1 cellular context compared by ENCODE assay signal in the genomic region with DNA sequence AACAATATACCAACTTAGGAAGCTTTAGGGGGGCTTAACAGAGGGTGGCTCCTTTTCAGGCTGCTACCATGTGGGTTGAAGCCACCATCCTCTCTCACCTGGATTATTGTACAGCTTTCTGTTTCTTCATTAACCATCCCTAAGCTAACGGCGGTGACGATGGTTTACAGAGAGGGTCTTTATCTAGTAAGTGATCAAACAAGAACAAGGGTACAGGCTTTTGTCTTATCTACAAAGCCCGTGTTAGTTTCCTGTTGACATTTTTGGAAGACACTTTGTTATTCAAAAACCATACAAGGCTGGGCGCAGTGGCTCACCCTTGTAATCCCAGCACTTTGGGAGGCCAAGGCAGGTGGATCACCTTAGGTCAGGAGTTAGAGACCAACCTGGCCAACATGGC.
TF ChIP-seq lines count a peak whose summit lies in the region.

No MANE protein-coding gene starts in this region.

TF ChIP-seq in HepG2, 621 proteins besides CTCF, POLR2A, EP300 and RAD21 (continued from another document and continues in another):
- TF ChIP-seq, protein P1, sequence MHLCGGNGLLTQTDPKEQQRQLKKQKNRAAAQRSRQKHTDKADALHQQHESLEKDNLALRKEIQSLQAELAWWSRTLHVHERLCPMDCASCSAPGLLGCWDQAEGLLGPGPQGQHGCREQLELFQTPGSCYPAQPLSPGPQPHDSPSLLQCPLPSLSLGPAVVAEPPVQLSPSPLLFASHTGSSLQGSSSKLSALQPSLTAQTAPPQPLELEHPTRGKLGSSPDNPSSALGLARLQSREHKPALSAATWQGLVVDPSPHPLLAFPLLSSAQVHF (CRISPR knock-in tag; IDR thresholded peaks at IDR 0.05), result no peak
- no peak for TF ChIP-seq MAFG (CRISPR knock-in tag; IDR thresholded peaks at IDR 0.05)
- no peak for TF ChIP-seq HOXA7 (CRISPR knock-in tag; IDR thresholded peaks at IDR 0.05)
- TF ChIP-seq TBL1XR1 (IDR thresholded peaks at IDR 0.05; ENCODE audit: borderline replicate concordance, low read length, partially characterized antibody), result no peak
- TF ChIP-seq, protein P2, sequence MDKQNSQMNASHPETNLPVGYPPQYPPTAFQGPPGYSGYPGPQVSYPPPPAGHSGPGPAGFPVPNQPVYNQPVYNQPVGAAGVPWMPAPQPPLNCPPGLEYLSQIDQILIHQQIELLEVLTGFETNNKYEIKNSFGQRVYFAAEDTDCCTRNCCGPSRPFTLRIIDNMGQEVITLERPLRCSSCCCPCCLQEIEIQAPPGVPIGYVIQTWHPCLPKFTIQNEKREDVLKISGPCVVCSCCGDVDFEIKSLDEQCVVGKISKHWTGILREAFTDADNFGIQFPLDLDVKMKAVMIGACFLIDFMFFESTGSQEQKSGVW (CRISPR knock-in tag; IDR thresholded peaks at IDR 0.05; ENCODE audit: borderline replicate concordance), result no peak
- no peak for TF ChIP-seq JUN (CRISPR knock-in tag; IDR thresholded peaks at IDR 0.05)
- TF ChIP-seq ZHX1 (CRISPR knock-in tag; IDR thresholded peaks at IDR 0.05; ENCODE audit: low read depth), result no peak
- no peak for TF ChIP-seq ZNF281 (CRISPR knock-in tag; IDR thresholded peaks at IDR 0.05; ENCODE audit: borderline replicate concordance)
- no peak for TF ChIP-seq ZBED4 (CRISPR knock-in tag; IDR thresholded peaks at IDR 0.05; ENCODE audit: borderline replicate concordance)
- TF ChIP-seq NFATC3 (CRISPR knock-in tag; IDR thresholded peaks at IDR 0.05), result no peak
- TF ChIP-seq ZNF564 (CRISPR knock-in tag; IDR thresholded peaks at IDR 0.05), result no peak
- TF ChIP-seq MBD4 (IDR thresholded peaks at IDR 0.05; ENCODE audit: borderline replicate concordance, low read length), result no peak
- no peak for TF ChIP-seq ZNF776 (CRISPR knock-in tag; IDR thresholded peaks at IDR 0.05)
- no peak for TF ChIP-seq ZBTB7A (CRISPR knock-in tag; IDR thresholded peaks at IDR 0.05)
- TF ChIP-seq SOX5 (CRISPR knock-in tag; IDR thresholded peaks at IDR 0.05; ENCODE audit: borderline replicate concordance), result peak; percentile 80
- TF ChIP-seq SOX13 (IDR thresholded peaks at IDR 0.05), result no peak
- TF ChIP-seq SOX13 (CRISPR knock-in tag; conservative IDR thresholded peaks at IDR 0.05 in 1 of 2, IDR thresholded peaks at IDR 0.05 in 1 of 2), result peak in 1 of 2 experiments; percentile 81; a peak in 2 of 4 replicates
- TF ChIP-seq REXO4 (CRISPR knock-in tag; IDR thresholded peaks at IDR 0.05; ENCODE audit: borderline replicate concordance), result no peak
- no peak for TF ChIP-seq ZNF841 (CRISPR knock-in tag; IDR thresholded peaks at IDR 0.05; ENCODE audit: borderline replicate concordance)
- no peak for TF ChIP-seq HOXD1 (CRISPR knock-in tag; IDR thresholded peaks at IDR 0.05)
- TF ChIP-seq TCF12 (IDR thresholded peaks at IDR 0.05), result no peak
- TF ChIP-seq TCF12 (CRISPR knock-in tag; IDR thresholded peaks at IDR 0.05), result no peak
- no peak for TF ChIP-seq SAFB2 (CRISPR knock-in tag; IDR thresholded peaks at IDR 0.05; ENCODE audit: borderline replicate concordance, low read depth)
- no peak; the same call in 1 of the 2 replicates for TF ChIP-seq BCL6 (CRISPR knock-in tag; IDR thresholded peaks at IDR 0.05)
- TF ChIP-seq NCOA5 (CRISPR knock-in tag; IDR thresholded peaks at IDR 0.05), result no peak
- no peak for TF ChIP-seq KLF13 (CRISPR knock-in tag; IDR thresholded peaks at IDR 0.05)
- TF ChIP-seq FOXA3 (CRISPR knock-in tag; IDR thresholded peaks at IDR 0.05), result peak; percentile 35; the same call in 1 of the 2 replicates
- no peak for TF ChIP-seq SSRP1 (CRISPR knock-in tag; IDR thresholded peaks at IDR 0.05)
- 0 out of 2 replicates have a peak, but pooled peaks have one; percentile 57 for TF ChIP-seq TCF7 (IDR thresholded peaks at IDR 0.05; ENCODE audit: low read depth)
- TF ChIP-seq, protein P3, sequence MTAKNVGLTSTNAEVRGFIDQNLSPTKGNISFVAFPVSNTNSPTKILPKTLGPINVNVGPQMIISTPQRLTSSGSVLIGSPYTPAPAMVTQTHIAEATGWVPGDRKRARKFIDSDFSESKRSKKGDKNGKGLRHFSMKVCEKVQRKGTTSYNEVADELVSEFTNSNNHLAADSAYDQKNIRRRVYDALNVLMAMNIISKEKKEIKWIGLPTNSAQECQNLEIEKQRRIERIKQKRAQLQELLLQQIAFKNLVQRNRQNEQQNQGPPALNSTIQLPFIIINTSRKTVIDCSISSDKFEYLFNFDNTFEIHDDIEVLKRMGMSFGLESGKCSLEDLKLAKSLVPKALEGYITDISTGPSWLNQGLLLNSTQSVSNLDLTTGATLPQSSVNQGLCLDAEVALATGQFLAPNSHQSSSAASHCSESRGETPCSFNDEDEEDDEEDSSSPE (CRISPR knock-in tag; IDR thresholded peaks at IDR 0.05), result no peak
- no peak for TF ChIP-seq ZNF816 (CRISPR knock-in tag; IDR thresholded peaks at IDR 0.05; ENCODE audit: borderline replicate concordance)
- TF ChIP-seq, protein P4, sequence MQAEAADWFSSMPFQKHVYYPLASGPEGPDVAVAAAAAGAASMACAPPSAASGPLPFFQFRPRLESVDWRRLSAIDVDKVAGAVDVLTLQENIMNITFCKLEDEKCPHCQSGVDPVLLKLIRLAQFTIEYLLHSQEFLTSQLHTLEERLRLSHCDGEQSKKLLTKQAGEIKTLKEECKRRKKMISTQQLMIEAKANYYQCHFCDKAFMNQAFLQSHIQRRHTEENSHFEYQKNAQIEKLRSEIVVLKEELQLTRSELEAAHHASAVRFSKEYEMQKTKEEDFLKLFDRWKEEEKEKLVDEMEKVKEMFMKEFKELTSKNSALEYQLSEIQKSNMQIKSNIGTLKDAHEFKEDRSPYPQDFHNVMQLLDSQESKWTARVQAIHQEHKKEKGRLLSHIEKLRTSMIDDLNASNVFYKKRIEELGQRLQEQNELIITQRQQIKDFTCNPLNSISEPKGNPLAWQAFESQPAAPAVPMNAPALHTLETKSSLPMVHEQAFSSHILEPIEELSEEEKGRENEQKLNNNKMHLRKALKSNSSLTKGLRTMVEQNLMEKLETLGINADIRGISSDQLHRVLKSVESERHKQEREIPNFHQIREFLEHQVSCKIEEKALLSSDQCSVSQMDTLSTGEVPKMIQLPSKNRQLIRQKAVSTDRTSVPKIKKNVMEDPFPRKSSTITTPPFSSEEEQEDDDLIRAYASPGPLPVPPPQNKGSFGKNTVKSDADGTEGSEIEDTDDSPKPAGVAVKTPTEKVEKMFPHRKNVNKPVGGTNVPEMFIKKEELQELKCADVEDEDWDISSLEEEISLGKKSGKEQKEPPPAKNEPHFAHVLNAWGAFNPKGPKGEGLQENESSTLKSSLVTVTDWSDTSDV (CRISPR knock-in tag; IDR thresholded peaks at IDR 0.05), result no peak
- no peak for TF ChIP-seq ZBTB14 (CRISPR knock-in tag; IDR thresholded peaks at IDR 0.05)
- no peak for TF ChIP-seq ZKSCAN1 (IDR thresholded peaks at IDR 0.05; ENCODE audit: low read length)
- no peak for TF ChIP-seq PCBP2 (optimal IDR thresholded peaks at IDR 0.05; ENCODE audit: low read depth, low read length, poor library complexity, severe bottlenecking)
- no peak for TF ChIP-seq MYNN (CRISPR knock-in tag; IDR thresholded peaks at IDR 0.05; ENCODE audit: low read depth)
- TF ChIP-seq SOX6 (IDR thresholded peaks at IDR 0.05), result no peak
- peak; percentile 64 for TF ChIP-seq SOX6 (CRISPR knock-in tag; IDR thresholded peaks at IDR 0.05)
- TF ChIP-seq FOXP1 (IDR thresholded peaks at IDR 0.05), result no peak
- TF ChIP-seq FOXP1 (CRISPR knock-in tag; IDR thresholded peaks at IDR 0.05), result 0 out of 2 replicates have a peak, but pooled peaks have one; percentile 27
- TF ChIP-seq HNF1A (IDR thresholded peaks at IDR 0.05; ENCODE audit: low read depth), result no peak
- TF ChIP-seq HNF1A (CRISPR knock-in tag; IDR thresholded peaks at IDR 0.05; ENCODE audit: borderline replicate concordance), result no peak
